In genomic region chr2:109126501-109126860, GRCh38 we compare ENCODE assay signal across 2 cellular contexts.
TF ChIP-seq lines count a peak whose summit lies in the region.

No MANE protein-coding gene starts in this region.

TF ChIP-seq in HepG2, 621 proteins besides CTCF, POLR2A, EP300 and RAD21:
- TF ChIP-seq ATF4 (CRISPR knock-in tag; IDR thresholded peaks at IDR 0.05) = peak in 1 of 2 experiments; percentile 74; a peak in 2 of 4 replicates
- TF ChIP-seq FOSL2 (CRISPR knock-in tag; IDR thresholded peaks at IDR 0.05) = 0 out of 2 replicates have a peak, but pooled peaks have one; percentile 30
- TF ChIP-seq ZNF20 (CRISPR knock-in tag; IDR thresholded peaks at IDR 0.05) = no peak
- TF ChIP-seq CSRNP2 (CRISPR knock-in tag; conservative IDR thresholded peaks at IDR 0.05; ENCODE audit: low read depth) = no peak

TF ChIP-seq in SK-N-SH, 30 proteins besides CTCF, POLR2A, EP300 and RAD21:
- no peak for TF ChIP-seq RCOR1 (IDR thresholded peaks at IDR 0.05; ENCODE audit: low read length)
- TF ChIP-seq USF2 (IDR thresholded peaks at IDR 0.05; ENCODE audit: borderline replicate concordance, low read depth, low read length) = no peak
- TF ChIP-seq TEAD4 (IDR thresholded peaks at IDR 0.05; ENCODE audit: borderline replicate concordance, insufficient read depth) = no peak
- no peak for TF ChIP-seq ELF1 (IDR thresholded peaks at IDR 0.05)
- TF ChIP-seq YY1 (IDR thresholded peaks at IDR 0.05; ENCODE audit: low read depth) = no peak
- TF ChIP-seq PBX3 (IDR thresholded peaks at IDR 0.05) = peak; percentile 52
- TF ChIP-seq TCF12 (IDR thresholded peaks at IDR 0.05) = peak; percentile 75
- TF ChIP-seq ZBTB33 (IDR thresholded peaks at IDR 0.05; ENCODE audit: borderline replicate concordance, low read depth) = no peak
- no peak for TF ChIP-seq EZH2phosphoT487 (IDR thresholded peaks at IDR 0.05; ENCODE audit: borderline replicate concordance, low read depth)
- TF ChIP-seq MEF2A (IDR thresholded peaks at IDR 0.05; ENCODE audit: borderline replicate concordance, low read depth) = no peak
- TF ChIP-seq NFIC (IDR thresholded peaks at IDR 0.05; ENCODE audit: borderline replicate concordance) = no peak
- TF ChIP-seq SIN3A (IDR thresholded peaks at IDR 0.05; ENCODE audit: borderline replicate concordance, low read depth, low read length) = no peak
- no peak for TF ChIP-seq RFX5 (IDR thresholded peaks at IDR 0.05; ENCODE audit: low read length)
- no peak for TF ChIP-seq GATA2 (CRISPR knock-in tag; IDR thresholded peaks at IDR 0.05)
- TF ChIP-seq GABPA (IDR thresholded peaks at IDR 0.05; ENCODE audit: low read depth) = no peak
- no peak for TF ChIP-seq POLR2AphosphoS5 (IDR thresholded peaks at IDR 0.05; ENCODE audit: low read depth, low read length)
- TF ChIP-seq USF1 (IDR thresholded peaks at IDR 0.05; ENCODE audit: borderline replicate concordance, low read depth) = peak; percentile 41; the same call in 1 of the 2 replicates
- TF ChIP-seq FOXM1 (IDR thresholded peaks at IDR 0.05; ENCODE audit: low read depth) = no peak
- TF ChIP-seq REST (IDR thresholded peaks at IDR 0.05; ENCODE audit: low read depth, low read length) = peak; percentile 10; the same call in 1 of the 2 replicates
- TF ChIP-seq TAF1 (IDR thresholded peaks at IDR 0.05; ENCODE audit: borderline replicate concordance, low read depth, low read length) = no peak
- TF ChIP-seq JUND (IDR thresholded peaks at IDR 0.05) = peak; percentile 73; the same call in 1 of the 2 replicates
- no peak for TF ChIP-seq IRF3 (IDR thresholded peaks at IDR 0.05; ENCODE audit: low read depth, low read length)
- TF ChIP-seq MXI1 (IDR thresholded peaks at IDR 0.05; ENCODE audit: low read depth, low read length) = no peak
- TF ChIP-seq FOXJ3 (CRISPR knock-in tag; IDR thresholded peaks at IDR 0.05) = no peak
- TF ChIP-seq MAX (IDR thresholded peaks at IDR 0.05; ENCODE audit: low read depth) = 0 out of 2 replicates have a peak, but pooled peaks have one; percentile 23
- no peak for TF ChIP-seq SMC3 (IDR thresholded peaks at IDR 0.05; ENCODE audit: low read depth, low read length)
- peak; percentile 72; the same call in 1 of the 2 replicates for TF ChIP-seq FOSL2 (IDR thresholded peaks at IDR 0.05; ENCODE audit: borderline replicate concordance, low read depth)
- TF ChIP-seq NRF1 (IDR thresholded peaks at IDR 0.05; ENCODE audit: low read depth, low read length) = no peak
- no peak for TF ChIP-seq CHD2 (IDR thresholded peaks at IDR 0.05; ENCODE audit: low read length, partially characterized antibody)
- no peak for TF ChIP-seq RXRA (IDR thresholded peaks at IDR 0.05; ENCODE audit: borderline replicate concordance, low read depth)
